In genomic region chr19:3059653-3060052, GRCh38 we compare ENCODE assay signal across 12 cellular contexts. TPM values are rescaled to one million over a fixed set of nuclear protein-coding genes. Genes with fewer than 3 reads are reported as not detected.
A peak's percentile ranks its signal among the peaks of the same experiment; 100 is the strongest.
DNase-seq lines count a peak whose midpoint lies in the region; ATAC-seq and TF ChIP-seq lines count a peak whose summit lies in the region.
"Had no signal": no experiment of that assay in that cellular context is flagged by ENCODE, and none has a peak within 500 bp of the region (broad histone marks: within the 10 kb centered on the region; RNA-seq: fewer than 3 reads in every experiment).

No MANE protein-coding gene starts in this region.

- CTCF ChIA-PET in activated B cell treated with CpG ODN at 0.5 μM for 24 hours (lab: Charles Lee): no interaction called here

- no peaks in the 10 kb centered on the region for H3K9me2 ChIP-seq in MM.1S (replicated peaks; ENCODE audit: insufficient read depth, low read length)

- H3K9ac ChIP-seq in stomach smooth muscle (ENCODE audit: low read length in 2 of 2) (no peak overlapping the region), MM.1S (ENCODE audit: low read length) (no peak overlapping the region)

- H3K27ac Mint-ChIP-seq in activated T-cell treated with anti-CD3 and anti-CD28 coated beads, Interleukin-2, amount 50 U/mL, for 72 hours: peak overlapping the region; percentile 48
- peak overlapping the region; percentile 90 for H3K27ac Mint-ChIP-seq in activated B cell treated with CpG ODN at 0.5 μM for 24 hours

- H3K27me3 Mint-ChIP-seq in activated T-cell treated with anti-CD3 and anti-CD28 coated beads, Interleukin-2, amount 50 U/mL, for 72 hours (ENCODE audit: low read depth): no peaks in the 10 kb centered on the region
- no peaks in the 10 kb centered on the region for H3K27me3 Mint-ChIP-seq in activated B cell treated with CpG ODN at 0.5 μM for 24 hours

- peak overlapping the region; percentile 3 for H3K4me3 ChIP-seq in fibroblast of pulmonary artery (replicated peaks; ENCODE audit: low read depth, low read length)
- peak overlapping the region in 1 of 2 donors; percentile 22 for H3K4me3 ChIP-seq in stomach smooth muscle (ENCODE audit: low read length in 2 of 2)
- no peak overlapping the region for H3K4me3 ChIP-seq in MM.1S (ENCODE audit: low read length)

- no peak for ATAC-seq in activated T-cell treated with anti-CD3 and anti-CD28 coated beads, Interleukin-2, amount 50 U/mL, for 72 hours (replicated peaks in 1 of 2)
- ATAC-seq in activated B cell treated with CpG ODN at 0.5 μM for 24 hours (ENCODE audit: low read depth) (no peak), HG03442 (IDR thresholded peaks at IDR 0.05; ENCODE audit: unreplicated experiment) (no peak)
- ATAC-seq: stimulated activated naive CD8-positive, alpha-beta T cell treated with anti-CD3 and anti-CD28 coated beads, Interleukin-15, Interleukin-2, amounts not matched to agents 100 U/mL and 50 U/mL, for 24 hours had no signal

- no peak for TF ChIP-seq CTCF in activated B cell treated with CpG ODN at 0.5 μM for 24 hours (IDR thresholded peaks at IDR 0.05)
- no peak for TF ChIP-seq CTCF in fibroblast of pulmonary artery (IDR thresholded peaks at IDR 0.05; ENCODE audit: low read length, missing control alignments)
- TF ChIP-seq CTCF in MM.1S (IDR thresholded peaks at IDR 0.05; ENCODE audit: low read length): no peak

- H3K4me1 ChIP-seq in stomach smooth muscle (ENCODE audit: control insufficient read depth, insufficient read depth, low read length): peaks cover 50% of the 10 kb centered on the region
- H3K4me1 ChIP-seq in MM.1S (ENCODE audit: low read length): no peaks in the 10 kb centered on the region

- peaks cover 47% of the 10 kb centered on the region for H3K4me1 Mint-ChIP-seq in activated T-cell treated with anti-CD3 and anti-CD28 coated beads, Interleukin-2, amount 50 U/mL, for 72 hours (ENCODE audit: low read depth)
- H3K4me1 Mint-ChIP-seq in activated B cell treated with CpG ODN at 0.5 μM for 24 hours: peaks cover 53% of the 10 kb centered on the region

- no peaks in the 10 kb centered on the region for H3K9me3 Mint-ChIP-seq in activated T-cell treated with anti-CD3 and anti-CD28 coated beads, Interleukin-2, amount 50 U/mL, for 72 hours
- no peaks in the 10 kb centered on the region for H3K9me3 Mint-ChIP-seq in activated B cell treated with CpG ODN at 0.5 μM for 24 hours

- H3K27me3 ChIP-seq in stomach smooth muscle (ENCODE audit: control insufficient read depth in 1 of 2, insufficient read depth in 2 of 2, low read length in 2 of 2): no peaks in the 10 kb centered on the region
- peaks cover 31% of the 10 kb centered on the region for H3K27me3 ChIP-seq in MM.1S (replicated peaks; ENCODE audit: insufficient read depth, low read length)

- DNase-seq in activated T-cell treated with anti-CD3 and anti-CD28 coated beads, Interleukin-2, amount 50 U/mL, for 72 hours: no peak
- DNase-seq in activated T-cell treated with anti-CD3 and anti-CD28 coated beads, Interleukin-2, amount 50 U/mL, for 48 hours: no peak
- DNase-seq in activated B cell treated with CpG ODN at 0.5 μM for 24 hours (no peak), fibroblast of pulmonary artery (ENCODE audit: low read depth) (no peak), MM.1S (no peak), putamen (ENCODE audit: low spot score) (no peak)
- DNase-seq: activated CD4-positive, alpha-beta T cell treated with anti-CD3 and anti-CD28 coated beads, Interleukin-2, amount 50 U/mL, for 48 hours; NCI-H524; stimulated activated CD4-positive, alpha-beta T cell treated with anti-CD3 and anti-CD28 coated beads, Interleukin-1b, Interleukin-23, amount 100 ng/mL, for 48 hours; stimulated activated naive CD8-positive, alpha-beta T cell treated with anti-CD3 and anti-CD28 coated beads, Interleukin-15, Interleukin-2, amounts not matched to agents 100 U/mL and 50 U/mL, for 24 hours had no signal

- H3F3A ChIP-seq in MM.1S (ENCODE audit: insufficient read depth, low read length): no peaks in the 10 kb centered on the region

- H3K36me3 ChIP-seq in stomach smooth muscle (ENCODE audit: control insufficient read depth in 2 of 2, insufficient read depth in 2 of 2, low read length in 2 of 2) (peaks cover 17 to 26% of the 10 kb centered on the region in 2 donors), MM.1S (replicated peaks; ENCODE audit: insufficient read depth, low read length) (no peaks in the 10 kb centered on the region)

- H4K20me1 ChIP-seq in MM.1S (ENCODE audit: insufficient read depth, low read length): no peaks in the 10 kb centered on the region

- H3K36me3 Mint-ChIP-seq in activated T-cell treated with anti-CD3 and anti-CD28 coated beads, Interleukin-2, amount 50 U/mL, for 72 hours (ENCODE audit: insufficient read depth in 2 of 2): peaks cover 5 to 9% of the 10 kb centered on the region in 2 donors
- H3K36me3 Mint-ChIP-seq in activated B cell treated with CpG ODN at 0.5 μM for 24 hours (ENCODE audit: low read depth): peaks cover 47% of the 10 kb centered on the region

- no peak overlapping the region for H2AFZ ChIP-seq in MM.1S (ENCODE audit: low read length)

- H3K79me2 ChIP-seq in MM.1S (ENCODE audit: low read length): no peaks in the 10 kb centered on the region

- H3K4me2 ChIP-seq in MM.1S (ENCODE audit: low read depth, low read length): no peak overlapping the region

- POLR2A ChIA-PET in activated B cell treated with CpG ODN at 0.5 μM for 24 hours (lab: Charles Lee): interaction anchor here (0.6 to 3.2 kb wide), 4 partner anchors 13 to 24 kb away, joined by 3 to 28 read pairs (median 3); no protein-coding TSS in a partner anchor

- H3K9me3 ChIP-seq in stomach smooth muscle (ENCODE audit: control insufficient read depth in 2 of 2, low read length in 2 of 2) (no peaks in the 10 kb centered on the region), MM.1S (replicated peaks; ENCODE audit: insufficient read depth, low read length) (no peaks in the 10 kb centered on the region)

- peak overlapping the region; percentile 37 for H3K27ac ChIP-seq in stomach smooth muscle (ENCODE audit: low read length)
- no peak overlapping the region for H3K27ac ChIP-seq in MM.1S (ENCODE audit: low read length)

- peak overlapping the region; percentile 33 to 87 for H3K4me3 Mint-ChIP-seq in activated T-cell treated with anti-CD3 and anti-CD28 coated beads, Interleukin-2, amount 50 U/mL, for 72 hours
- H3K4me3 Mint-ChIP-seq in activated B cell treated with CpG ODN at 0.5 μM for 24 hours: peak overlapping the region; percentile 11

- intact Hi-C loops in activated B cell treated with CpG ODN at 0.5 μM for 24 hours (cut with micrococcal nuclease): loop anchor here (2.0 to 5.0 kb wide), 4 partner anchors 17 to 118 kb away; partner anchors contain the start of gene S1PR4

RNA-seq across cellular contexts. Expression of gene TLE5, which starts 2.6 kb away (rescaled TPM):
- total RNA-seq in activated T-cell treated with anti-CD3 and anti-CD28 coated beads, Interleukin-2, amount 50 U/mL, for 72 hours: 100 to 1,000 TPM; 286 to 349 TPM
- 323 TPM in 2 replicates for total RNA-seq in activated B cell treated with CpG ODN at 0.5 μM for 24 hours

RNA-seq across cellular contexts. Expression of gene TLE2, which starts 30.6 kb away (rescaled TPM):
- 10 to 100 TPM; 12.4 to 16.5 TPM for total RNA-seq in activated T-cell treated with anti-CD3 and anti-CD28 coated beads, Interleukin-2, amount 50 U/mL, for 72 hours
- 0.58 and 0.66 TPM in 2 replicates for total RNA-seq in activated B cell treated with CpG ODN at 0.5 μM for 24 hours

RNA-seq across cellular contexts. Expression of gene GNA11, which starts 34.5 kb away (rescaled TPM):
- total RNA-seq in activated T-cell treated with anti-CD3 and anti-CD28 coated beads, Interleukin-2, amount 50 U/mL, for 72 hours: 1 to 10 TPM; 7.7 to 8.4 TPM
- 3.1 and 3.9 TPM in 2 replicates for total RNA-seq in activated B cell treated with CpG ODN at 0.5 μM for 24 hours
